ENCODE assay signal across 1 cellular context in genomic region chr4:10589808-10590207, GRCh38.
TF ChIP-seq lines count a peak whose summit lies in the region.

No MANE protein-coding gene starts in this region.

TF ChIP-seq in IMR-90, 13 proteins besides CTCF, POLR2A, EP300 and RAD21:
- TF ChIP-seq MAZ (IDR thresholded peaks at IDR 0.05; ENCODE audit: borderline replicate concordance, low read depth, low read length) (no peak), USF2 (IDR thresholded peaks at IDR 0.05; ENCODE audit: low read depth, low read length) (no peak), CEBPB (IDR thresholded peaks at IDR 0.05; ENCODE audit: low read depth, low read length) (no peak), FOS (IDR thresholded peaks at IDR 0.05; ENCODE audit: low read depth, low read length) (no peak), SMC3 (IDR thresholded peaks at IDR 0.05; ENCODE audit: low read depth, low read length) (no peak), ELK1 (IDR thresholded peaks at IDR 0.05; ENCODE audit: borderline replicate concordance, low read depth, low read length) (no peak), BHLHE40 (IDR thresholded peaks at IDR 0.05; ENCODE audit: low read depth, low read length) (no peak), RCOR1 (IDR thresholded peaks at IDR 0.05; ENCODE audit: insufficient replicate concordance, low read length) (no peak), NFE2L2 (IDR thresholded peaks at IDR 0.05; ENCODE audit: low read depth, low read length) (no peak), MXI1 (IDR thresholded peaks at IDR 0.05; ENCODE audit: borderline replicate concordance, low read depth, low read length) (no peak), CHD1 (IDR thresholded peaks at IDR 0.05; ENCODE audit: low read depth, low read length) (no peak), MAFK (IDR thresholded peaks at IDR 0.05; ENCODE audit: low read depth, low read length) (no peak), RFX5 (IDR thresholded peaks at IDR 0.05; ENCODE audit: low read depth, low read length) (no peak)
TF ChIP-seq in IMR-90: peak in this region for 0.
